Comparison of ENCODE assay signal across 8 cellular contexts in the genomic region with DNA sequence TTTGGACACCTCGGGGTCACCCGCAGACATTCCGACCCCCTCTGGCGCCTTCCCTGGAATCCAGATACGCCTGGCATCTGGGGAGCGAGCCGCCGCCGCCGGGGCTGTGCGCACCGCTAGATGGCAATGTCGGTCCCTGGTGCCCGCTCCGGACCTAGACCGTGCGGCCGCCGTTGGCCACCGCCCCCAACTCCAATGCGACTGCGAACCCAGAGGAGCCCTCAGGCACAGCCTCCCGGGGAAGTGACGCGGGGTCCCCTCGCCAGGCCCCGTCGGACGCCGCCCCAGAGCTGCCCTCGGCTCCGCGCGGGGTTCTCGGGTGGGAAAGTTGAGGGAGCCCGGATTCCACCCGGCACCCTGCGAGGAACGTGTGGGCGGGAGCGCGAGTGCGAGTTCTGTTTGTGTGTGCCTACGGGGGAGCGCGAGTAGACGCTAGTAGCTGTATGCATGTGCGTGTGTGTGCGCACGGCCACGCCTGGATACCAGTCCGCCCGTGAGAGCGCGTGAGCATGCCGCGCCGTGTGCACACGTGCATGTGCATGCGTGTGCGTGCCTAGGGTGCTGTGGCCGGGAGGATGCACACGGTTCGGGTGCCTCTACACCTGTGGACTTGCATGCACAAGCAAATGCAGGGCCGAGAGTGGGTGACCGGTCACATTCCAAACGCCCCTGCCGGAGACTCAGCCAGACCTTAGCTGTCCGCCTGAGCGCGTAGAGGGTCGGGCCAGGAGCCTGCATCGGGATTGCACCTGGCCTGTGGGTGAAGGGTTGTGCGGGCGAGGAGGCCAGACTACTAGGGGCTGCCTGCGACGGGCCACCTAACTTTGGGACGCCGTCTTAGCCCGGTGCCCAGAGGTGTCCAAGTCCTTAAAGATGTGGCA. TPM values are rescaled to one million over a fixed set of nuclear protein-coding genes. Genes with fewer than 3 reads are reported as not detected.
A peak's percentile ranks its signal among the peaks of the same experiment; 100 is the strongest.
DNase-seq lines count a peak whose midpoint lies in the region; ATAC-seq, FAIRE-seq and TF ChIP-seq lines count a peak whose summit lies in the region.

No MANE protein-coding gene starts in this region.

- FAIRE-seq in HTR-8/SVneo (lab: Jason Lieb, UNC): peak; percentile 92

- H3K27ac Mint-ChIP-seq in activated naive CD4-positive, alpha-beta T cell treated with anti-CD3 and anti-CD28 coated beads, Interleukin-2, amount 50 U/mL, for 72 hours: no peak overlapping the region
- no peak overlapping the region for H3K27ac Mint-ChIP-seq in osteocyte (ENCODE audit: unreplicated experiment)

- H3K4me3 ChIP-seq in cardiac muscle cell: peak overlapping the region; percentile 37

- H3K9me3 ChIP-seq in cardiac muscle cell (ENCODE audit: low read depth): no peaks in the 10 kb centered on the region

- H3K4me1 Mint-ChIP-seq in osteocyte (ENCODE audit: unreplicated experiment): peaks cover 25% of the 10 kb centered on the region

- H3K27me3 Mint-ChIP-seq in osteocyte (ENCODE audit: unreplicated experiment): peaks cover 36% of the 10 kb centered on the region

- H3K36me3 Mint-ChIP-seq in activated naive CD4-positive, alpha-beta T cell treated with anti-CD3 and anti-CD28 coated beads, Interleukin-2, amount 50 U/mL, for 72 hours: peaks cover 7% of the 10 kb centered on the region in 2 donors
- no peaks in the 10 kb centered on the region for H3K36me3 Mint-ChIP-seq in osteocyte (ENCODE audit: unreplicated experiment)

- peaks cover 20% of the 10 kb centered on the region for H3K27me3 ChIP-seq in cardiac muscle cell

- TF ChIP-seq CTCF in cardiac muscle cell (IDR thresholded peaks at IDR 0.05; ENCODE audit: low read depth, low read length) (peak; percentile 75), osteocyte (IDR thresholded peaks at IDR 0.05) (no peak)

- peaks cover 22% of the 10 kb centered on the region for H3K4me1 ChIP-seq in cardiac muscle cell (ENCODE audit: low read depth)

- peak; percentile 36 for ATAC-seq in GM18519 (IDR thresholded peaks at IDR 0.05; ENCODE audit: low FRiP score, unreplicated experiment)
- peak; percentile 60 to 63 for ATAC-seq in activated naive CD4-positive, alpha-beta T cell treated with anti-CD3 and anti-CD28 coated beads, Interleukin-2, amount 50 U/mL, for 72 hours

- no peaks in the 10 kb centered on the region for H3K36me3 ChIP-seq in cardiac muscle cell

- no peaks in the 10 kb centered on the region for H3K9me3 Mint-ChIP-seq in activated naive CD4-positive, alpha-beta T cell treated with anti-CD3 and anti-CD28 coated beads, Interleukin-2, amount 50 U/mL, for 72 hours
- no peaks in the 10 kb centered on the region for H3K9me3 Mint-ChIP-seq in osteocyte (ENCODE audit: unreplicated experiment)

- peak; percentile 91 for DNase-seq in AG20443 (ENCODE audit: low spot score)
- peak; percentile 82 for DNase-seq in HTR-8/SVneo (ENCODE audit: insufficient read length, low spot score)
- peak; percentile 16 for DNase-seq in OCI-M2 (lab: John Stamatoyannopoulos, UW; ENCODE audit: unreplicated experiment)
- peak; percentile 67 to 75 for DNase-seq in activated naive CD4-positive, alpha-beta T cell treated with anti-CD3 and anti-CD28 coated beads, Interleukin-2, amount 50 U/mL, for 72 hours (ENCODE audit: low spot score in 2 of 2)
- peak; percentile 72 to 90 for DNase-seq in cardiac muscle cell (ENCODE audit: low read depth in 1 of 2, low spot score in 1 of 2)
- peak; percentile 90 for DNase-seq in osteocyte (ENCODE audit: extremely low spot score, unreplicated experiment)
- DNase-seq in NK-92 (lab: John Stamatoyannopoulos, UW; ENCODE audit: unreplicated experiment): no peak

- H3K4me3 Mint-ChIP-seq in osteocyte (ENCODE audit: unreplicated experiment): peak overlapping the region; percentile 66

- H3K27ac ChIP-seq in cardiac muscle cell: no peak overlapping the region

RNA-seq across cellular contexts. Expression of gene CHRM4, which starts 1.9 kb away (rescaled TPM):
- total RNA-seq in activated naive CD4-positive, alpha-beta T cell treated with anti-CD3 and anti-CD28 coated beads, Interleukin-2, amount 50 U/mL, for 72 hours: under 1 TPM in 1 of 2 donors, not detected in 1; 0.64 TPM
- total RNA-seq in cardiac muscle cell (0.51 and 0.56 TPM in 2 replicates), osteocyte (0.21 TPM in 1 of 2 replicates, not detected in the other)
- not detected in 2 replicates for polyA plus RNA-seq in cardiac muscle cell

RNA-seq across cellular contexts. Expression of gene MDK, which starts 8.2 kb away (rescaled TPM):
- total RNA-seq in activated naive CD4-positive, alpha-beta T cell treated with anti-CD3 and anti-CD28 coated beads, Interleukin-2, amount 50 U/mL, for 72 hours: 10 to 100 TPM in 1 of 2 donors, 1 to 10 TPM in 1; 5.8 to 14.8 TPM
- total RNA-seq in cardiac muscle cell (2,973 and 4,339 TPM in 2 replicates), osteocyte (163 and 171 TPM in 2 replicates)
- 3,396 and 3,769 TPM in 2 replicates for polyA plus RNA-seq in cardiac muscle cell

RNA-seq across cellular contexts. Expression of gene DGKZ, which starts 42.4 kb away (rescaled TPM):
- 100 to 1,000 TPM in 1 of 2 donors, 10 to 100 TPM in 1; 88.0 to 108 TPM for total RNA-seq in activated naive CD4-positive, alpha-beta T cell treated with anti-CD3 and anti-CD28 coated beads, Interleukin-2, amount 50 U/mL, for 72 hours
- total RNA-seq in cardiac muscle cell (81.8 TPM in 2 replicates), osteocyte (48.6 and 49.9 TPM in 2 replicates)
- polyA plus RNA-seq in cardiac muscle cell: 48.3 and 48.5 TPM in 2 replicates

Comparison
In these comparisons a context has a peak if more than half of its experiments do, and no peak if none do; other contexts are left out.
1. RNA of gene MDK, which starts 8.2 kb away (total RNA-seq): 2,973 to 4,339 TPM in cardiac muscle cell; 163 to 171 TPM in osteocyte and 5.8 to 14.8 TPM in activated naive CD4-positive, alpha-beta T cell treated with anti-CD3 and anti-CD28 coated beads, Interleukin-2, amount 50 U/mL, for 72 hours; every median in the first group is over 10 times any median in the second.